1 cellular context compared by ENCODE assay signal in the genomic region with DNA sequence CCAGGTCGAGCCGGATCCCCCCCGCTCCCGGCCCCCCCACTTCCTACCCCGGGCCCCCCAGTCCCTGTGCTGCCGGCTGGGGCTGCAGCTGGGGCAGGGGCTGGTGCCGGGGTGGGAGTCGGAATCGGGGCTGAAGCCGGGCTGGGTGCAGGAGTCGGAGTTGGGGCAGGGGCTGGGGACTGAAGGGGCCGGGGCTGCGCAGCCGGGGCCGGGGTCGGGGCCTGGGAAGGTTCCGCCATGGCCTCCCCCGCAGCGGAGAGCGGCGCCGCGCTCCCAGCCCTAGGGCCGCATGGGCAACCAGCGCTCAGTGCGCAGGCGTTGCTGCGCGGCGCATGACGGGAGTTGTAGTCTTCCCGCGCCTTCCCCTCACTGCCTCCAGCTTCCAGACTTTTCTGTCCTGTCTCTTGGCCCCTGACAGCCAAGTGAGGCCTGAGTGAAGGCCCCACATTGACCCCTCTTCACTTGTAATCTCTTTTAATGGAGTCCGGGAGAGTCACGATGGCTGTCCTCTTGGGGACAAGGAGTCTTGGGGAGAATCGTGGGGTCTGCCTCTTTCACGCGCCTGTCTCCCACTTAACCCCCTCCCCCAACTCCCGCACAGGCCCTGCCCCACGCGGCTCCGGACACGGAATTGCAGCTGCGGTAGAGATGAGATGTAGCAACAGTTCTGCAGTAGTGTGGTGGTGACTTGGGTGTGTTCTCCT.
A peak's percentile ranks its signal among the peaks of the same experiment; 100 is the strongest.
TF ChIP-seq lines count a peak whose summit lies in the region.

Gene KAT2A (minus strand): TSS at position 302 of the 704 bp plus-strand sequence. CDS start 63 bp downstream, at position 239.

TF ChIP-seq in HepG2, 621 proteins besides CTCF, POLR2A, EP300 and RAD21 (continued from another document and continues in another):
- TF ChIP-seq, protein P1, sequence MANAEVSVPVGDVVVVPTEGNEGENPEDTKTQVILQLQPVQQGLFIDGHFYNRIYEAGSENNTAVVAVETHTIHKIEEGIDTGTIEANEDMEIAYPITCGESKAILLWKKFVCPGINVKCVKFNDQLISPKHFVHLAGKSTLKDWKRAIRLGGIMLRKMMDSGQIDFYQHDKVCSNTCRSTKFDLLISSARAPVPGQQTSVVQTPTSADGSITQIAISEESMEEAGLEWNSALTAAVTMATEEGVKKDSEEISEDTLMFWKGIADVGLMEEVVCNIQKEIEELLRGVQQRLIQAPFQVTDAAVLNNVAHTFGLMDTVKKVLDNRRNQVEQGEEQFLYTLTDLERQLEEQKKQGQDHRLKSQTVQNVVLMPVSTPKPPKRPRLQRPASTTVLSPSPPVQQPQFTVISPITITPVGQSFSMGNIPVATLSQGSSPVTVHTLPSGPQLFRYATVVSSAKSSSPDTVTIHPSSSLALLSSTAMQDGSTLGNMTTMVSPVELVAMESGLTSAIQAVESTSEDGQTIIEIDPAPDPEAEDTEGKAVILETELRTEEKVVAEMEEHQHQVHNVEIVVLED (CRISPR knock-in tag; IDR thresholded peaks at IDR 0.05; ENCODE audit: borderline replicate concordance) = peak; percentile 59; the same call in 1 of the 2 replicates
- TF ChIP-seq HNRNPLL (IDR thresholded peaks at IDR 0.05; ENCODE audit: low read depth, low read length, poor library complexity, severe bottlenecking) = peak; percentile 92
- 0 out of 2 replicates have a peak, but pooled peaks have one; percentile 8 for TF ChIP-seq HMG20A (CRISPR knock-in tag; IDR thresholded peaks at IDR 0.05; ENCODE audit: borderline replicate concordance)
- TF ChIP-seq ZNF569 (CRISPR knock-in tag; IDR thresholded peaks at IDR 0.05; ENCODE audit: borderline replicate concordance) = no peak
- no peak; the same call in 1 of the 2 replicates for TF ChIP-seq ZNF768 (CRISPR knock-in tag; IDR thresholded peaks at IDR 0.05)
- TF ChIP-seq ZBTB7B (CRISPR knock-in tag; IDR thresholded peaks at IDR 0.05) = no peak
- TF ChIP-seq CBX1 (IDR thresholded peaks at IDR 0.05; ENCODE audit: low read depth) = peak; percentile 83
- TF ChIP-seq ZNF512 (CRISPR knock-in tag; IDR thresholded peaks at IDR 0.05) = no peak
- TF ChIP-seq, protein P2, sequence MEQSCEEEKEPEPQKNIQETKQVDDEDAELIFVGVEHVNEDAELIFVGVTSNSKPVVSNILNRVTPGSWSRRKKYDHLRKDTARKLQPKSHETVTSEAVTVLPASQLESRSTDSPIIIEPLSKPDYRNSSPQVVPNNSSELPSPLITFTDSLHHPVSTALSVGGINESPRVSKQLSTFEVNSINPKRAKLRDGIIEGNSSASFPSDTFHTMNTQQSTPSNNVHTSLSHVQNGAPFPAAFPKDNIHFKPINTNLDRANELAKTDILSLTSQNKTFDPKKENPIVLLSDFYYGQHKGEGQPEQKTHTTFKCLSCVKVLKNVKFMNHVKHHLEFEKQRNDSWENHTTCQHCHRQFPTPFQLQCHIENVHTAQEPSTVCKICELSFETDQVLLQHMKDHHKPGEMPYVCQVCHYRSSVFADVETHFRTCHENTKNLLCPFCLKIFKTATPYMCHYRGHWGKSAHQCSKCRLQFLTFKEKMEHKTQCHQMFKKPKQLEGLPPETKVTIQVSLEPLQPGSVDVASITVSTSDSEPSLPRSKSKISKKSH (CRISPR knock-in tag; IDR thresholded peaks at IDR 0.05; ENCODE audit: borderline replicate concordance) = peak; percentile 63
- TF ChIP-seq NFE2L2 (IDR thresholded peaks at IDR 0.05; ENCODE audit: low read length) = no peak
- 0 out of 2 replicates have a peak, but pooled peaks have one; percentile 15 for TF ChIP-seq ARNTL (CRISPR knock-in tag; IDR thresholded peaks at IDR 0.05)
- peak; percentile 58; the same call in 1 of the 2 replicates for TF ChIP-seq ATF2 (CRISPR knock-in tag; IDR thresholded peaks at IDR 0.05)
- 0 out of 2 replicates have a peak, but pooled peaks have one; percentile 19 for TF ChIP-seq ZNF318 (CRISPR knock-in tag; IDR thresholded peaks at IDR 0.05)
- TF ChIP-seq KDM4B (CRISPR knock-in tag; IDR thresholded peaks at IDR 0.05) = 0 out of 2 replicates have a peak, but pooled peaks have one; percentile 48
- no peak for TF ChIP-seq ZNF207 (IDR thresholded peaks at IDR 0.05; ENCODE audit: borderline replicate concordance)
- TF ChIP-seq GPBP1L1 (CRISPR knock-in tag; IDR thresholded peaks at IDR 0.05) = no peak
- 0 out of 2 replicates have a peak, but pooled peaks have one; percentile 32 for TF ChIP-seq TBX2 (CRISPR knock-in tag; IDR thresholded peaks at IDR 0.05; ENCODE audit: borderline replicate concordance)
- TF ChIP-seq, protein P3, sequence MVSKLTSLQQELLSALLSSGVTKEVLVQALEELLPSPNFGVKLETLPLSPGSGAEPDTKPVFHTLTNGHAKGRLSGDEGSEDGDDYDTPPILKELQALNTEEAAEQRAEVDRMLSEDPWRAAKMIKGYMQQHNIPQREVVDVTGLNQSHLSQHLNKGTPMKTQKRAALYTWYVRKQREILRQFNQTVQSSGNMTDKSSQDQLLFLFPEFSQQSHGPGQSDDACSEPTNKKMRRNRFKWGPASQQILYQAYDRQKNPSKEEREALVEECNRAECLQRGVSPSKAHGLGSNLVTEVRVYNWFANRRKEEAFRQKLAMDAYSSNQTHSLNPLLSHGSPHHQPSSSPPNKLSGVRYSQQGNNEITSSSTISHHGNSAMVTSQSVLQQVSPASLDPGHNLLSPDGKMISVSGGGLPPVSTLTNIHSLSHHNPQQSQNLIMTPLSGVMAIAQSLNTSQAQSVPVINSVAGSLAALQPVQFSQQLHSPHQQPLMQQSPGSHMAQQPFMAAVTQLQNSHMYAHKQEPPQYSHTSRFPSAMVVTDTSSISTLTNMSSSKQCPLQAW (CRISPR knock-in tag; IDR thresholded peaks at IDR 0.05) = peak; percentile 79
- no peak for TF ChIP-seq ZNF749 (CRISPR knock-in tag; IDR thresholded peaks at IDR 0.05; ENCODE audit: borderline replicate concordance)
- TF ChIP-seq SIN3B (IDR thresholded peaks at IDR 0.05; ENCODE audit: low read length) = no peak
- TF ChIP-seq WIZ (CRISPR knock-in tag; IDR thresholded peaks at IDR 0.05) = no peak
- TF ChIP-seq STAT6 (CRISPR knock-in tag; IDR thresholded peaks at IDR 0.05; ENCODE audit: borderline replicate concordance) = no peak
- TF ChIP-seq IRF2 (CRISPR knock-in tag; IDR thresholded peaks at IDR 0.05) = peak; percentile 91
- TF ChIP-seq ZBTB7A (CRISPR knock-in tag; IDR thresholded peaks at IDR 0.05) = 0 out of 2 replicates have a peak, but pooled peaks have one; percentile 40
- 0 out of 2 replicates have a peak, but pooled peaks have one; percentile 24 for TF ChIP-seq ZKSCAN5 (CRISPR knock-in tag; IDR thresholded peaks at IDR 0.05)
- TF ChIP-seq ZNF75D (CRISPR knock-in tag; IDR thresholded peaks at IDR 0.05; ENCODE audit: borderline replicate concordance) = 0 out of 2 replicates have a peak, but pooled peaks have one; percentile 39
